ENCODE assay signal across 8 cellular contexts in genomic region chr14:21917699-21918436, GRCh38.
DNase-seq lines count a peak whose midpoint lies in the region; ATAC-seq, FAIRE-seq and TF ChIP-seq lines count a peak whose summit lies in the region.

No MANE protein-coding gene starts in this region.

- intact Hi-C loops in CD14-positive monocyte (cut with micrococcal nuclease) (no loop called here), activated B cell treated with CpG ODN at 0.5 μM for 24 hours (cut with micrococcal nuclease) (loop anchor here (1.0 to 2.0 kb wide), 5 partner anchors 15 to 455 kb away; no protein-coding TSS in a partner anchor)

- POLR2A ChIA-PET in activated B cell treated with CpG ODN at 0.5 μM for 24 hours (lab: Charles Lee): no interaction called here

- CTCF ChIA-PET in activated B cell treated with CpG ODN at 0.5 μM for 24 hours (lab: Charles Lee): interaction anchor here (0.6 to 2.8 kb wide), 17 partner anchors 9 to 263 kb away, joined by 3 to 59 read pairs (median 4); no protein-coding TSS in a partner anchor

- H3K9me3 Mint-ChIP-seq in CD14-positive monocyte (no peaks in the 10 kb centered on the region), activated B cell treated with CpG ODN at 0.5 μM for 24 hours (no peaks in the 10 kb centered on the region), memory B cell (no peaks in the 10 kb centered on the region)
- peaks cover 4 to 13% of the 10 kb centered on the region in 2 donors for H3K9me3 Mint-ChIP-seq in stimulated activated naive CD8-positive, alpha-beta T cell treated with anti-CD3 and anti-CD28 coated beads, Interleukin-15, amount 100 ng/mL, for 72 hours

- DNase-seq in CD14-positive monocyte (ENCODE audit: low spot score) (no peak), GM19239 (ENCODE audit: insufficient read length, low spot score) (peak; percentile 8), NAMALWA (ENCODE audit: low spot score) (peak; percentile 86), activated B cell treated with CpG ODN at 0.5 μM for 24 hours (no peak), dermis microvascular lymphatic vessel endothelial cell (ENCODE audit: low read depth in 2 of 2) (peak; percentile 72 to 90), memory B cell (ENCODE audit: low spot score in 2 of 2) (peak; percentile 40 to 57)
- DNase-seq in stimulated activated naive CD8-positive, alpha-beta T cell treated with anti-CD3 and anti-CD28 coated beads, Interleukin-15, amount 100 ng/mL, for 72 hours: peak; percentile 39 to 54

- peaks cover 9% of the 10 kb centered on the region for H3K4me1 Mint-ChIP-seq in CD14-positive monocyte
- peaks cover 37% of the 10 kb centered on the region for H3K4me1 Mint-ChIP-seq in activated B cell treated with CpG ODN at 0.5 μM for 24 hours
- H3K4me1 Mint-ChIP-seq in memory B cell: peaks cover 14% of the 10 kb centered on the region
- H3K4me1 Mint-ChIP-seq in stimulated activated naive CD8-positive, alpha-beta T cell treated with anti-CD3 and anti-CD28 coated beads, Interleukin-15, amount 100 ng/mL, for 72 hours: peaks cover 46% of the 10 kb centered on the region

- H3K27ac Mint-ChIP-seq in CD14-positive monocyte (no peak overlapping the region), activated B cell treated with CpG ODN at 0.5 μM for 24 hours (peak overlapping the region; percentile 33), memory B cell (no peak overlapping the region)
- peak overlapping the region in 1 of 2 donors; percentile 87 for H3K27ac Mint-ChIP-seq in stimulated activated naive CD8-positive, alpha-beta T cell treated with anti-CD3 and anti-CD28 coated beads, Interleukin-15, amount 100 ng/mL, for 72 hours

- ATAC-seq in activated B cell treated with CpG ODN at 0.5 μM for 24 hours (ENCODE audit: low read depth) (peak; percentile 69), memory B cell (ENCODE audit: low read depth) (peak; percentile 79), HG03521 (IDR thresholded peaks at IDR 0.05; ENCODE audit: unreplicated experiment) (no peak)
- peak; percentile 66 for ATAC-seq in stimulated activated naive CD8-positive, alpha-beta T cell treated with anti-CD3 and anti-CD28 coated beads, Interleukin-15, amount 100 ng/mL, for 72 hours

- peak; percentile 55 for FAIRE-seq in GM19239 (lab: Jason Lieb, UNC)

- H3K27me3 Mint-ChIP-seq in CD14-positive monocyte (ENCODE audit: low read depth in 3 of 3) (no peaks in the 10 kb centered on the region), activated B cell treated with CpG ODN at 0.5 μM for 24 hours (no peaks in the 10 kb centered on the region), memory B cell (no peaks in the 10 kb centered on the region)
- H3K27me3 Mint-ChIP-seq in stimulated activated naive CD8-positive, alpha-beta T cell treated with anti-CD3 and anti-CD28 coated beads, Interleukin-15, amount 100 ng/mL, for 72 hours: no peaks in the 10 kb centered on the region

- H3K4me3 Mint-ChIP-seq in CD14-positive monocyte (peak overlapping the region; percentile 21 to 87), activated B cell treated with CpG ODN at 0.5 μM for 24 hours (peak overlapping the region; percentile 48), memory B cell (peak overlapping the region; percentile 67)
- peak overlapping the region; percentile 61 to 92 for H3K4me3 Mint-ChIP-seq in stimulated activated naive CD8-positive, alpha-beta T cell treated with anti-CD3 and anti-CD28 coated beads, Interleukin-15, amount 100 ng/mL, for 72 hours

- H3K36me3 Mint-ChIP-seq in CD14-positive monocyte (no peaks in the 10 kb centered on the region), activated B cell treated with CpG ODN at 0.5 μM for 24 hours (ENCODE audit: low read depth) (no peaks in the 10 kb centered on the region), memory B cell (no peaks in the 10 kb centered on the region)

- peak; percentile 81 for TF ChIP-seq CTCF in CD14-positive monocyte (IDR thresholded peaks at IDR 0.05)
- TF ChIP-seq CTCF in activated B cell treated with CpG ODN at 0.5 μM for 24 hours (IDR thresholded peaks at IDR 0.05): peak; percentile 60

Comparison
In these comparisons a context has a peak if more than half of its experiments do, and no peak if none do; other contexts are left out.
1. DNase-seq: peak in GM19239 (single experiment), NAMALWA (single experiment), dermis microvascular lymphatic vessel endothelial cell (2 of 2), memory B cell (2 of 2) and stimulated activated naive CD8-positive, alpha-beta T cell treated with anti-CD3 and anti-CD28 coated beads, Interleukin-15, amount 100 ng/mL, for 72 hours (2 of 2); none in CD14-positive monocyte (single experiment) and activated B cell treated with CpG ODN at 0.5 μM for 24 hours (single experiment).
2. Peak in every context shown above with its lines, with median percentiles within 50 percentile points of each other: H3K4me3 Mint-ChIP-seq.